16 cellular contexts compared by ENCODE assay signal in the genomic region with DNA sequence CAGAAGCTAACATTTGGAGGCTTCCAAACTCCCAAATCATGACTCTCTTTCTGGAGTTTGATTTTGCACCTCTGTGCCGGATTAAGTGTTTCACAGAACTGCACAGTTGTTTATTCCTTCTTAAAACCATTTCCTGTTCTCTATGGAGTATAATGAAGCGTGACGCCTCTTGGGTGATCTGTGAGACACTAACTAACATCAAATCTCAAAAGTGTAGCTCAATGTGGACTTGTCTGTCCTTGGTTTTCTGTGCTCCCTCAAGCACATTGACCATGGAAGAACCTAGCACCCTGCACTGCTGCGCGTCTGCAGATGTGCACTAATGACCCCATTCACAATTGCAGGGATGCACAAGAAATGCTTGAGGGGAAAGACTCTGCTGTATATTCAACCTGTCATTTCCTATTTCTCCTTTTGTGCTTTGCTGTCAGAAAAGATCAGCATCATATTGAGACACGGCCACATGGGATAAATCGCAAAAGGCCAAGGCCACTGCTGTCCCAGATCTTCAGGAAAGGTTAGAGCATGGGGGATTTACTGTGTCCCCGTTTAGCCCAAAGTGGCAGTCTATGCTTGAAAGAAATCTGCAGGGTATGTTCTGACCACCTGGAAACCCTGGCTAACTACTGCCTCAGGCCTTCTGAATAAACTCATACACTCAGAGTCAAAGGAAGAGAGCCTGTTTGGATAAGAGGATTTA.
"Had no signal": no experiment of that assay in that cellular context is flagged by ENCODE, and none has a peak within 500 bp of the region (broad histone marks: within the 10 kb centered on the region; RNA-seq: fewer than 3 reads in every experiment).

No MANE protein-coding gene starts in this region.

- H3K36me3 ChIP-seq: brain microvascular endothelial cell, left ventricle myocardium inferior, suprapubic skin had no signal

- H3K9me3 ChIP-seq: suprapubic skin had no signal

- H3K4me3 ChIP-seq: left ventricle myocardium inferior, suprapubic skin had no signal

- DNase-seq: activated CD4-positive, alpha-beta T cell treated with anti-CD3 and anti-CD28 coated beads for 48 hours; activated CD8-positive, alpha-beta memory T cell treated with anti-CD3 and anti-CD28 coated beads, Interleukin-2, amount 50 U/mL, for 4 hours; activated CD8-positive, alpha-beta T cell treated with anti-CD3 and anti-CD28 coated beads, Interleukin-2, amount 10 ng/mL, durations not matched to agents 7 days and 5 days; activated gamma-delta T cell; activated T-cell treated with anti-CD3 and anti-CD28 coated beads, Interleukin-2, amount 50 U/mL, for 72 hours; amniotic stem cell; brain microvascular endothelial cell; kidney; left ventricle myocardium inferior; naive thymus-derived CD8-positive, alpha-beta T cell; stimulated activated CD4-positive, alpha-beta T cell treated with anti-CD3 and anti-CD28 coated beads, Interleukin-2, amount 100 ng/mL, for 48 hours; stimulated activated naive CD4-positive, alpha-beta T cell treated with Interleukin-2 at 50 U/mL for 16 hours; T-helper 17 cell had no signal

- H3K27ac ChIP-seq: brain microvascular endothelial cell, left ventricle myocardium inferior, suprapubic skin had no signal

- H3K4me1 ChIP-seq: left ventricle myocardium inferior, suprapubic skin had no signal

- H3K27me3 ChIP-seq: brain microvascular endothelial cell, suprapubic skin had no signal

- ATAC-seq: activated CD8-positive, alpha-beta T cell treated with anti-CD3 and anti-CD28 coated beads, Interleukin-2, amount 10 ng/mL, durations not matched to agents 7 days and 5 days; activated T-cell treated with anti-CD3 and anti-CD28 coated beads, Interleukin-2, amount 50 U/mL, for 72 hours; esophagus mucosa; naive thymus-derived CD8-positive, alpha-beta T cell; T-helper 17 cell; WTC11 had no signal
